Comparison of ENCODE assay signal across 8 cellular contexts in the genomic region with DNA sequence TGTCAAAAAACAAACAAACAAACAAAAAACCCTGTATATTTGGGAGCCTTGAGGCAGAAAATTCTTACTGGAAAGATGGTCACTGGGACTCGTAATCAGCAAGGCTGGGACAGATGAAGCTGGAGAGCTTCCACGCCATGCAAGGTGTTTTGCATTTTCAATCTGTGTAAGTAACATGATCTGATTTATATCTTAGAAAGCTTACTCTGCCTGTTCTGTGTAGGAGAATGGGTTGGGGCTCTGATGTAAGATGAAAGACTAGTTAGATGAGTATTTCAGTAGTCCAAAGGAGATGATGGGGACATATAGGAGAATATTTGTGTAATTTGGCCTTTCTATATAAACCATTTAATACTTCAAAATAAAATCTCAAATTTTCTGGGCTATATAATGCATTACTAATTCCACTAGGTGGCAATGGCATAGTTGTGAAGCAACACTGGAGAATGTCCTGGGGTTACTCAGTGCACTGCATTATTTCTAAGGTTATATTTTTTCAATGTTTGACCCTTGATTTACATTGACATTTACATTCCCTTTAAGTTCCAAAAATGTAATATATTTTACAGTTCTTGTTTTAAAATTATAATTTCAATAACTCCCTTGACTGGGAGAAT. TPM values are rescaled to one million over a fixed set of nuclear protein-coding genes. Genes with fewer than 3 reads are reported as not detected.
DNase-seq lines count a peak whose midpoint lies in the region; ATAC-seq and TF ChIP-seq lines count a peak whose summit lies in the region.

No MANE protein-coding gene starts in this region.

- peak; percentile 77 for ATAC-seq in GM18519 (IDR thresholded peaks at IDR 0.05; ENCODE audit: low FRiP score, unreplicated experiment)

- no peak overlapping the region for H3K9ac ChIP-seq in Karpas-422 (ENCODE audit: low read length)

- no peak overlapping the region for H2AFZ ChIP-seq in Karpas-422 (ENCODE audit: low read length)

- POLR2A ChIA-PET in AG04449 (lab: Yijun Ruan, JAX): no interaction called here

- CTCF ChIA-PET in AG04449 (lab: Yijun Ruan, JAX): interaction anchor here (0.6 to 2.1 kb wide), 13 partner anchors 9 to 634 kb away, joined by 3 to 6 read pairs (median 3); no protein-coding TSS in a partner anchor

- H3K4me1 ChIP-seq in Karpas-422 (ENCODE audit: low read length) (peaks cover 10% of the 10 kb centered on the region), sigmoid colon (no peaks in the 10 kb centered on the region)

- intact Hi-C loops in sigmoid colon (cut with DNase I): no loop called here

- 81 to 83% methylated on average over 2 of the region's 2 CpGs for WGBS in sigmoid colon, 2 donors

- no peak for TF ChIP-seq EP300 in sigmoid colon (IDR thresholded peaks at IDR 0.05)

- DNase-seq in AG04449 (ENCODE audit: low read depth, low spot score): no peak
- DNase-seq in Karpas-422: peak; percentile 70
- DNase-seq in choroid plexus epithelial cell (ENCODE audit: low read depth): peak; percentile 64
- DNase-seq in renal cortical epithelial cell (ENCODE audit: low read depth): peak; percentile 33
- no peak for DNase-seq in activated CD4-positive, alpha-beta T cell treated with anti-CD3 and anti-CD28 coated beads for 4 hours
- DNase-seq in activated CD4-positive, alpha-beta T cell treated with anti-CD3 and anti-CD28 coated beads, Interleukin-2, amount 50 U/mL, for 48 hours: no peak
- no peak for DNase-seq in sigmoid colon

- no peak overlapping the region for H3K4me3 ChIP-seq in AG04449 (ENCODE audit: low read depth, low read length)
- no peak overlapping the region for H3K4me3 ChIP-seq in Karpas-422 (ENCODE audit: low read length)
- no peak overlapping the region for H3K4me3 ChIP-seq in choroid plexus epithelial cell (ENCODE audit: low read depth, low read length)
- no peak overlapping the region for H3K4me3 ChIP-seq in sigmoid colon

- H3K27ac ChIP-seq in Karpas-422 (ENCODE audit: low read length) (no peak overlapping the region), sigmoid colon (no peak overlapping the region)

- H3K36me3 ChIP-seq in Karpas-422 (ENCODE audit: insufficient read depth, low read length) (no peaks in the 10 kb centered on the region), sigmoid colon (no peaks in the 10 kb centered on the region)

- no peaks in the 10 kb centered on the region for H4K20me1 ChIP-seq in Karpas-422 (ENCODE audit: insufficient read depth, low read depth, low read length)

- no peaks in the 10 kb centered on the region for H3K27me3 ChIP-seq in Karpas-422 (ENCODE audit: low read length)
- no peaks in the 10 kb centered on the region for H3K27me3 ChIP-seq in sigmoid colon

- H3K79me2 ChIP-seq in Karpas-422 (ENCODE audit: low read length): no peaks in the 10 kb centered on the region

- H3K4me2 ChIP-seq in Karpas-422 (ENCODE audit: low read depth, low read length, poor library complexity, severe bottlenecking): no peak overlapping the region

- H3K9me2 ChIP-seq in Karpas-422 (replicated peaks; ENCODE audit: insufficient read depth, low read length): no peaks in the 10 kb centered on the region

- no peak for TF ChIP-seq POLR2A in sigmoid colon (IDR thresholded peaks at IDR 0.05)

- no peaks in the 10 kb centered on the region for H3K9me3 ChIP-seq in Karpas-422 (ENCODE audit: low read length)
- no peaks in the 10 kb centered on the region for H3K9me3 ChIP-seq in sigmoid colon

- TF ChIP-seq CTCF in AG04449 (IDR thresholded peaks at IDR 0.05; ENCODE audit: insufficient read depth, low read length, missing control alignments) (peak; percentile 28), choroid plexus epithelial cell (conservative IDR thresholded peaks at IDR 0.05; ENCODE audit: low read depth, low read length) (peak; percentile 67), sigmoid colon (IDR thresholded peaks at IDR 0.05) (peak in 1 of 4 experiments; percentile 20)

RNA-seq across cellular contexts. Expression of gene FSD1L, which starts 21.9 kb away (rescaled TPM):
- 1.1 and 1.6 TPM in 2 replicates for total RNA-seq in Karpas-422 (2014; rRNA removed; shearing (Covaris generic); ENCODE audit: low replicate concordance)
- total RNA-seq in renal cortical epithelial cell (9.4 and 12.1 TPM in 2 replicates), sigmoid colon (1 to 10 TPM; 3.9 to 6.4 (median 4.7) TPM)
- 1 to 10 TPM; 1.2 to 1.6 (median 1.2) TPM for polyA plus RNA-seq in sigmoid colon

Comparison
In these comparisons a context has a peak if more than half of its experiments do, and no peak if none do; other contexts are left out.
1. DNase-seq: peak in Karpas-422 (single experiment), choroid plexus epithelial cell (single experiment) and renal cortical epithelial cell (single experiment); none in AG04449 (single experiment), activated CD4-positive, alpha-beta T cell treated with anti-CD3 and anti-CD28 coated beads for 4 hours (0 of 2), activated CD4-positive, alpha-beta T cell treated with anti-CD3 and anti-CD28 coated beads, Interleukin-2, amount 50 U/mL, for 48 hours (0 of 2) and sigmoid colon (single experiment).